ENCODE assay signal across 23 cellular contexts in the genomic region with DNA sequence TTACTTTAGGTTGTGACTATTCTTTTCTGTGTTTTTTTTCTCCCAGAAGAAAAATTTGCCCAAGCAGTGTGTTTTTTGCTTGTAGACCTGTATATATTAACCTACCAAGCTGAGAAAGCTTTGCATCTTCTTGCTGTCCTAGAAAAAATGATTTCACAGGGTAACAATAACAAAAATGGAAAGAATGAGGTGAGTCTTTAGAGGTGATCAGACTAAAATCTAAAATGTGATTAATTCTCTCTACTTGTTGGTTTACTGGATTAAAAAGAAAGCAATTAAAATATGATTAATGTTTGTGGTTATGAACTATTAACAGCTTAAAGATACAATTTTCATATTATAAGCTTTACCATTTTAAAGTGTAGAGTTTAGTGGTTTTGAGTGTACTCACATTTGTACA. TPM values are rescaled to one million over a fixed set of nuclear protein-coding genes. Genes with fewer than 3 reads are reported as not detected.
DNase-seq lines count a peak whose midpoint lies in the region; ATAC-seq and FAIRE-seq lines count a peak whose summit lies in the region.
"Had no signal": no experiment of that assay in that cellular context is flagged by ENCODE, and none has a peak within 500 bp of the region (broad histone marks: within the 10 kb centered on the region; RNA-seq: fewer than 3 reads in every experiment).

No MANE protein-coding gene starts in this region.

- peaks cover 8% of the 10 kb centered on the region for H3K36me3 Mint-ChIP-seq in T-helper 17 cell (ENCODE audit: low read depth)

- peaks cover 12% of the 10 kb centered on the region for H3K4me1 Mint-ChIP-seq in T-helper 17 cell

- DNase-seq in activated CD4-positive, CD25-positive, alpha-beta regulatory T cell treated with anti-CD3 and anti-CD28 coated beads, Interleukin-2, amount 50 U/mL, for 72 hours = no peak
- no peak for DNase-seq in T-helper 17 cell
- no peak for DNase-seq in retina
- DNase-seq: ACHN; AML-193; BE2C; CD4-positive, alpha-beta T cell; CD8-positive, alpha-beta memory T cell; DMS 273 treated with DMSO at 0.1 percent for 48 hours; DMS79; EL; GDM1; GOT3; HCEC 1CT had no signal

- peak; percentile 58 to 69 for ATAC-seq in activated CD4-positive, CD25-positive, alpha-beta regulatory T cell treated with anti-CD3 and anti-CD28 coated beads, Interleukin-2, amount 50 U/mL, for 24 hours
- no peak for ATAC-seq in T-helper 17 cell
- ATAC-seq in GM19452 (IDR thresholded peaks at IDR 0.05; ENCODE audit: unreplicated experiment) = no peak
- ATAC-seq: A549 had no signal

- H3K27me3 Mint-ChIP-seq in T-helper 17 cell = no peaks in the 10 kb centered on the region
- H3K27me3 Mint-ChIP-seq: CD4-positive, alpha-beta T cell; CD8-positive, alpha-beta memory T cell had no signal

- H3K9me3 ChIP-seq in T-helper 17 cell (ENCODE audit: control insufficient read depth, low read length, poor library complexity, severe bottlenecking) = no peaks in the 10 kb centered on the region
- H3K9me3 ChIP-seq: A549; BE2C; BLaER1 treated with 17β-estradiol and CSF1 and Interleukin-3, amounts not matched to agents 10 nM and 100 nM had no signal

- H3K27ac Mint-ChIP-seq in T-helper 17 cell = peak overlapping the region; percentile 62
- H3K27ac Mint-ChIP-seq: CD14-positive monocyte; CD4-positive, alpha-beta T cell had no signal

- peak; percentile 35 for FAIRE-seq in A204.1 (lab: Jason Lieb, UNC)
- FAIRE-seq: A549, D721Med, GM18507, H54 had no signal

- H3K4me3 Mint-ChIP-seq in T-helper 17 cell = no peak overlapping the region
- H3K4me3 Mint-ChIP-seq: CD14-positive monocyte; CD4-positive, alpha-beta T cell; CD8-positive, alpha-beta memory T cell had no signal

RNA-seq across cellular contexts. Expression of a gene that starts 28.2 kb away (rescaled TPM):
- 10 to 100 TPM; 41.2 to 41.7 TPM for total RNA-seq in T-helper 17 cell

Comparison
In these comparisons a context has a peak if more than half of its experiments do, and no peak if none do; other contexts are left out.
1. ATAC-seq: peak in activated CD4-positive, CD25-positive, alpha-beta regulatory T cell treated with anti-CD3 and anti-CD28 coated beads, Interleukin-2, amount 50 U/mL, for 24 hours (2 of 2); none in T-helper 17 cell (single experiment) and GM19452 (single experiment).